ENCODE assay signal across 1 cellular context in genomic region chr2:42493468-42493884, GRCh38.
TF ChIP-seq lines count a peak whose summit lies in the region.

No MANE protein-coding gene starts in this region.

TF ChIP-seq in HepG2, 621 proteins besides CTCF, POLR2A, EP300 and RAD21 (continued from another document and continues in another):
- TF ChIP-seq REXO4 (CRISPR knock-in tag; IDR thresholded peaks at IDR 0.05; ENCODE audit: borderline replicate concordance) (no peak), TEAD3 (CRISPR knock-in tag; optimal IDR thresholded peaks at IDR 0.05; ENCODE audit: borderline replicate concordance) (no peak), ZNF138 (CRISPR knock-in tag; IDR thresholded peaks at IDR 0.05; ENCODE audit: low read depth) (peak; percentile 89; the same call in 1 of the 2 replicates), ZSCAN31 (CRISPR knock-in tag; IDR thresholded peaks at IDR 0.05; ENCODE audit: low read depth) (no peak), ZNF430 (CRISPR knock-in tag; IDR thresholded peaks at IDR 0.05) (0 out of 2 replicates have a peak, but pooled peaks have one; percentile 50), TFAP4 (IDR thresholded peaks at IDR 0.05; ENCODE audit: borderline replicate concordance, low read depth) (no peak), ZNF101 (CRISPR knock-in tag; IDR thresholded peaks at IDR 0.05; ENCODE audit: borderline replicate concordance, low read depth) (no peak), MYNN (CRISPR knock-in tag; IDR thresholded peaks at IDR 0.05; ENCODE audit: low read depth) (no peak), ATF2 (CRISPR knock-in tag; IDR thresholded peaks at IDR 0.05) (no peak), FOXC1 (CRISPR knock-in tag; IDR thresholded peaks at IDR 0.05; ENCODE audit: borderline replicate concordance) (no peak), NFE2L2 (IDR thresholded peaks at IDR 0.05; ENCODE audit: low read length) (no peak), ZNF276 (CRISPR knock-in tag; IDR thresholded peaks at IDR 0.05; ENCODE audit: low read depth) (no peak), ZNF850 (CRISPR knock-in tag; conservative IDR thresholded peaks at IDR 0.05) (no peak), SP140L (CRISPR knock-in tag; IDR thresholded peaks at IDR 0.05; ENCODE audit: borderline replicate concordance) (no peak), ZNF296 (CRISPR knock-in tag; conservative IDR thresholded peaks at IDR 0.05) (no peak), PHF21A (CRISPR knock-in tag; IDR thresholded peaks at IDR 0.05) (no peak), RFXANK (CRISPR knock-in tag; IDR thresholded peaks at IDR 0.05) (no peak), TBP (CRISPR knock-in tag; IDR thresholded peaks at IDR 0.05) (no peak), SNAPC2 (CRISPR knock-in tag; IDR thresholded peaks at IDR 0.05) (0 out of 2 replicates have a peak, but pooled peaks have one; percentile 10), ZNF652 (CRISPR knock-in tag; IDR thresholded peaks at IDR 0.05; ENCODE audit: borderline replicate concordance, low read depth) (no peak), ZSCAN20 (CRISPR knock-in tag; IDR thresholded peaks at IDR 0.05; ENCODE audit: borderline replicate concordance) (peak; percentile 7; the same call in 1 of the 2 replicates), ZNF501 (CRISPR knock-in tag; IDR thresholded peaks at IDR 0.05) (no peak), ZNF329 (CRISPR knock-in tag; IDR thresholded peaks at IDR 0.05; ENCODE audit: low read depth) (0 out of 2 replicates have a peak, but pooled peaks have one; percentile 33), ETV6 (CRISPR knock-in tag; conservative IDR thresholded peaks at IDR 0.05) (no peak), ZNF234 (CRISPR knock-in tag; conservative IDR thresholded peaks at IDR 0.05) (no peak; the same call in 1 of the 2 replicates), PPARG (CRISPR knock-in tag; conservative IDR thresholded peaks at IDR 0.05) (no peak), ZBTB3 (CRISPR knock-in tag; IDR thresholded peaks at IDR 0.05; ENCODE audit: borderline replicate concordance, low read depth) (no peak), IRX3 (CRISPR knock-in tag; IDR thresholded peaks at IDR 0.05; ENCODE audit: borderline replicate concordance, low read depth) (no peak), FOXA3 (CRISPR knock-in tag; IDR thresholded peaks at IDR 0.05) (no peak), KLF13 (CRISPR knock-in tag; IDR thresholded peaks at IDR 0.05) (no peak), SRY (CRISPR knock-in tag; IDR thresholded peaks at IDR 0.05) (peak; percentile 82), NFYB (CRISPR knock-in tag; IDR thresholded peaks at IDR 0.05) (no peak), ZFP36L2 (CRISPR knock-in tag; IDR thresholded peaks at IDR 0.05) (no peak), YY1 (IDR thresholded peaks at IDR 0.05; ENCODE audit: insufficient read depth, insufficient replicate concordance, low read depth, low read length) (no peak), HNF4A (CRISPR knock-in tag; IDR thresholded peaks at IDR 0.05) (0 out of 2 replicates have a peak, but pooled peaks have one; percentile 6), NFATC3 (CRISPR knock-in tag; IDR thresholded peaks at IDR 0.05) (no peak), ELF4 (CRISPR knock-in tag; IDR thresholded peaks at IDR 0.05; ENCODE audit: borderline replicate concordance) (no peak), ZFP82 (CRISPR knock-in tag; IDR thresholded peaks at IDR 0.05; ENCODE audit: borderline replicate concordance) (no peak), ZNF772 (CRISPR knock-in tag; IDR thresholded peaks at IDR 0.05) (peak; percentile 42; the same call in 1 of the 2 replicates), SMAD3 (CRISPR knock-in tag; IDR thresholded peaks at IDR 0.05) (0 out of 2 replicates have a peak, but pooled peaks have one; percentile 0), MTERF4 (CRISPR knock-in tag; IDR thresholded peaks at IDR 0.05) (no peak), ELF3 (CRISPR knock-in tag; IDR thresholded peaks at IDR 0.05) (no peak), EED (CRISPR knock-in tag; IDR thresholded peaks at IDR 0.05) (peak; percentile 75; the same call in 1 of the 2 replicates), ZNF350 (CRISPR knock-in tag; IDR thresholded peaks at IDR 0.05; ENCODE audit: borderline replicate concordance, low read depth) (no peak), ZSCAN12 (CRISPR knock-in tag; IDR thresholded peaks at IDR 0.05) (no peak), ZSCAN9 (CRISPR knock-in tag; IDR thresholded peaks at IDR 0.05; ENCODE audit: borderline replicate concordance) (no peak), HMG20B (CRISPR knock-in tag; conservative IDR thresholded peaks at IDR 0.05) (no peak), NPAS2 (CRISPR knock-in tag; IDR thresholded peaks at IDR 0.05; ENCODE audit: borderline replicate concordance) (no peak), ZNF768 (CRISPR knock-in tag; IDR thresholded peaks at IDR 0.05) (no peak), E2F2 (CRISPR knock-in tag; IDR thresholded peaks at IDR 0.05; ENCODE audit: borderline replicate concordance) (no peak)
- TF ChIP-seq, protein P1, sequence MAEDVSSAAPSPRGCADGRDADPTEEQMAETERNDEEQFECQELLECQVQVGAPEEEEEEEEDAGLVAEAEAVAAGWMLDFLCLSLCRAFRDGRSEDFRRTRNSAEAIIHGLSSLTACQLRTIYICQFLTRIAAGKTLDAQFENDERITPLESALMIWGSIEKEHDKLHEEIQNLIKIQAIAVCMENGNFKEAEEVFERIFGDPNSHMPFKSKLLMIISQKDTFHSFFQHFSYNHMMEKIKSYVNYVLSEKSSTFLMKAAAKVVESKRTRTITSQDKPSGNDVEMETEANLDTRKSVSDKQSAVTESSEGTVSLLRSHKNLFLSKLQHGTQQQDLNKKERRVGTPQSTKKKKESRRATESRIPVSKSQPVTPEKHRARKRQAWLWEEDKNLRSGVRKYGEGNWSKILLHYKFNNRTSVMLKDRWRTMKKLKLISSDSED (CRISPR knock-in tag; IDR thresholded peaks at IDR 0.05) = no peak
- TF ChIP-seq, protein P2, sequence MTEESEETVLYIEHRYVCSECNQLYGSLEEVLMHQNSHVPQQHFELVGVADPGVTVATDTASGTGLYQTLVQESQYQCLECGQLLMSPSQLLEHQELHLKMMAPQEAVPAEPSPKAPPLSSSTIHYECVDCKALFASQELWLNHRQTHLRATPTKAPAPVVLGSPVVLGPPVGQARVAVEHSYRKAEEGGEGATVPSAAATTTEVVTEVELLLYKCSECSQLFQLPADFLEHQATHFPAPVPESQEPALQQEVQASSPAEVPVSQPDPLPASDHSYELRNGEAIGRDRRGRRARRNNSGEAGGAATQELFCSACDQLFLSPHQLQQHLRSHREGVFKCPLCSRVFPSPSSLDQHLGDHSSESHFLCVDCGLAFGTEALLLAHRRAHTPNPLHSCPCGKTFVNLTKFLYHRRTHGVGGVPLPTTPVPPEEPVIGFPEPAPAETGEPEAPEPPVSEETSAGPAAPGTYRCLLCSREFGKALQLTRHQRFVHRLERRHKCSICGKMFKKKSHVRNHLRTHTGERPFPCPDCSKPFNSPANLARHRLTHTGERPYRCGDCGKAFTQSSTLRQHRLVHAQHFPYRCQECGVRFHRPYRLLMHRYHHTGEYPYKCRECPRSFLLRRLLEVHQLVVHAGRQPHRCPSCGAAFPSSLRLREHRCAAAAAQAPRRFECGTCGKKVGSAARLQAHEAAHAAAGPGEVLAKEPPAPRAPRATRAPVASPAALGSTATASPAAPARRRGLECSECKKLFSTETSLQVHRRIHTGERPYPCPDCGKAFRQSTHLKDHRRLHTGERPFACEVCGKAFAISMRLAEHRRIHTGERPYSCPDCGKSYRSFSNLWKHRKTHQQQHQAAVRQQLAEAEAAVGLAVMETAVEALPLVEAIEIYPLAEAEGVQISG (CRISPR knock-in tag; IDR thresholded peaks at IDR 0.05) = peak; percentile 51
- TF ChIP-seq, protein P3, sequence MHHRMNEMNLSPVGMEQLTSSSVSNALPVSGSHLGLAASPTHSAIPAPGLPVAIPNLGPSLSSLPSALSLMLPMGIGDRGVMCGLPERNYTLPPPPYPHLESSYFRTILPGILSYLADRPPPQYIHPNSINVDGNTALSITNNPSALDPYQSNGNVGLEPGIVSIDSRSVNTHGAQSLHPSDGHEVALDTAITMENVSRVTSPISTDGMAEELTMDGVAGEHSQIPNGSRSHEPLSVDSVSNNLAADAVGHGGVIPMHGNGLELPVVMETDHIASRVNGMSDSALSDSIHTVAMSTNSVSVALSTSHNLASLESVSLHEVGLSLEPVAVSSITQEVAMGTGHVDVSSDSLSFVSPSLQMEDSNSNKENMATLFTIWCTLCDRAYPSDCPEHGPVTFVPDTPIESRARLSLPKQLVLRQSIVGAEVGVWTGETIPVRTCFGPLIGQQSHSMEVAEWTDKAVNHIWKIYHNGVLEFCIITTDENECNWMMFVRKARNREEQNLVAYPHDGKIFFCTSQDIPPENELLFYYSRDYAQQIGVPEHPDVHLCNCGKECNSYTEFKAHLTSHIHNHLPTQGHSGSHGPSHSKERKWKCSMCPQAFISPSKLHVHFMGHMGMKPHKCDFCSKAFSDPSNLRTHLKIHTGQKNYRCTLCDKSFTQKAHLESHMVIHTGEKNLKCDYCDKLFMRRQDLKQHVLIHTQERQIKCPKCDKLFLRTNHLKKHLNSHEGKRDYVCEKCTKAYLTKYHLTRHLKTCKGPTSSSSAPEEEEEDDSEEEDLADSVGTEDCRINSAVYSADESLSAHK (CRISPR knock-in tag; IDR thresholded peaks at IDR 0.05; ENCODE audit: borderline replicate concordance) = no peak
- TF ChIP-seq, protein P4, sequence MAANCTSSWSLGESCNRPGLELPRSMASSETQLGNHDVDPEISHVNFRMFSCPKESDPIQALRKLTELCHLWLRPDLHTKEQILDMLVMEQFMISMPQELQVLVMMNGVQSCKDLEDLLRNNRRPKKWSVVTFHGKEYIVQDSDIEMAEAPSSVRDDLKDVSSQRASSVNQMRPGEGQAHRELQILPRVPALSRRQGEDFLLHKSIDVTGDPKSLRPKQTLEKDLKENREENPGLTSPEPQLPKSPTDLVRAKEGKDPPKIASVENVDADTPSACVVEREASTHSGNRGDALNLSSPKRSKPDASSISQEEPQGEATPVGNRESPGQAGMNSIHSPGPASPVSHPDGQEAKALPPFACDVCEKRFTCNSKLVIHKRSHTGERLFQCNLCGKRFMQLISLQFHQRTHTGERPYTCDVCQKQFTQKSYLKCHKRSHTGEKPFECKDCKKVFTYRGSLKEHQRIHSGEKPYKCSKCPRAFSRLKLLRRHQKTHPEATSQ (CRISPR knock-in tag; IDR thresholded peaks at IDR 0.05; ENCODE audit: borderline replicate concordance) = no peak
- TF ChIP-seq, protein P5, sequence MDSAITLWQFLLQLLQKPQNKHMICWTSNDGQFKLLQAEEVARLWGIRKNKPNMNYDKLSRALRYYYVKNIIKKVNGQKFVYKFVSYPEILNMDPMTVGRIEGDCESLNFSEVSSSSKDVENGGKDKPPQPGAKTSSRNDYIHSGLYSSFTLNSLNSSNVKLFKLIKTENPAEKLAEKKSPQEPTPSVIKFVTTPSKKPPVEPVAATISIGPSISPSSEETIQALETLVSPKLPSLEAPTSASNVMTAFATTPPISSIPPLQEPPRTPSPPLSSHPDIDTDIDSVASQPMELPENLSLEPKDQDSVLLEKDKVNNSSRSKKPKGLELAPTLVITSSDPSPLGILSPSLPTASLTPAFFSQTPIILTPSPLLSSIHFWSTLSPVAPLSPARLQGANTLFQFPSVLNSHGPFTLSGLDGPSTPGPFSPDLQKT (CRISPR knock-in tag; IDR thresholded peaks at IDR 0.05; ENCODE audit: borderline replicate concordance) = peak; percentile 27; the same call in 1 of the 2 replicates
